15 cellular contexts compared by ENCODE assay signal in genomic region chr12:24231298-24231697, GRCh38.
A peak's percentile ranks its signal among the peaks of the same experiment; 100 is the strongest.
DNase-seq lines count a peak whose midpoint lies in the region; ATAC-seq and TF ChIP-seq lines count a peak whose summit lies in the region.
"Had no signal": no experiment of that assay in that cellular context is flagged by ENCODE, and none has a peak within 500 bp of the region (broad histone marks: within the 10 kb centered on the region; RNA-seq: fewer than 3 reads in every experiment).

No MANE protein-coding gene starts in this region.

- H3K36me3 Mint-ChIP-seq in neural crest cell (ENCODE audit: low read depth), result peaks cover 4% of the 10 kb centered on the region

- ATAC-seq in GM19025 (IDR thresholded peaks at IDR 0.05; ENCODE audit: low read depth, unreplicated experiment) (peak; percentile 79), GM21717 (IDR thresholded peaks at IDR 0.05; ENCODE audit: unreplicated experiment) (peak; percentile 53), HG03108 (IDR thresholded peaks at IDR 0.05; ENCODE audit: unreplicated experiment) (peak; percentile 91), GM21360 (IDR thresholded peaks at IDR 0.05; ENCODE audit: unreplicated experiment) (no peak)
- ATAC-seq: activated CD8-positive, alpha-beta T cell treated with anti-CD3 and anti-CD28 coated beads for 36 hours; activated T-helper 17 cell treated with anti-CD3 and anti-CD28 coated beads, Interleukin-2, amount 50 U/mL, for 72 hours had no signal

- H3K27me3 Mint-ChIP-seq in neural crest cell (ENCODE audit: low read depth), result no peaks in the 10 kb centered on the region
- H3K27me3 Mint-ChIP-seq: activated CD8-positive, alpha-beta T cell treated with anti-CD3 and anti-CD28 coated beads for 36 hours; activated T-helper 17 cell treated with anti-CD3 and anti-CD28 coated beads, Interleukin-2, amount 50 U/mL, for 72 hours had no signal

- DNase-seq in neural crest cell (ENCODE audit: low read depth, low spot score) (no peak), NOMO-1 treated with dmso at 0.1 percent for 144 hours (lab: John Stamatoyannopoulos, UW; ENCODE audit: unreplicated experiment) (no peak)
- no peak for DNase-seq in stimulated activated CD4-positive, alpha-beta T cell treated with anti-CD3 and anti-CD28 coated beads, Interleukin-2, amount 100 ng/mL, for 48 hours
- DNase-seq: activated CD8-positive, alpha-beta T cell treated with anti-CD3 and anti-CD28 coated beads for 36 hours; amniotic stem cell; mammary epithelial cell; NCI-H1436; NCI-H510A; testis had no signal

- H3K27ac Mint-ChIP-seq in neural crest cell (ENCODE audit: unreplicated experiment), result peak overlapping the region; percentile 96
- H3K27ac Mint-ChIP-seq: activated CD8-positive, alpha-beta T cell treated with anti-CD3 and anti-CD28 coated beads for 36 hours; activated T-helper 17 cell treated with anti-CD3 and anti-CD28 coated beads, Interleukin-2, amount 50 U/mL, for 72 hours; nephron had no signal

- H3K9me3 Mint-ChIP-seq in neural crest cell, result no peaks in the 10 kb centered on the region
- H3K9me3 Mint-ChIP-seq: nephron had no signal

- no peak for TF ChIP-seq CTCF in neural crest cell (conservative IDR thresholded peaks at IDR 0.05)

- H3K4me1 Mint-ChIP-seq in neural crest cell, result peaks cover 51% of the 10 kb centered on the region
- H3K4me1 Mint-ChIP-seq: activated T-helper 17 cell treated with anti-CD3 and anti-CD28 coated beads, Interleukin-2, amount 50 U/mL, for 72 hours had no signal

- H3K4me3 Mint-ChIP-seq in neural crest cell, result peak overlapping the region; percentile 25
- H3K4me3 Mint-ChIP-seq: activated CD8-positive, alpha-beta T cell treated with anti-CD3 and anti-CD28 coated beads for 36 hours; activated T-helper 17 cell treated with anti-CD3 and anti-CD28 coated beads, Interleukin-2, amount 50 U/mL, for 72 hours; nephron had no signal
